ENCODE assay signal across 31 cellular contexts in genomic region chr21:30249936-30250335, GRCh38. TPM values are rescaled to one million over a fixed set of nuclear protein-coding genes. Genes with fewer than 3 reads are reported as not detected.
"Had no signal": no experiment of that assay in that cellular context is flagged by ENCODE, and none has a peak within 500 bp of the region (broad histone marks: within the 10 kb centered on the region; RNA-seq: fewer than 3 reads in every experiment).

No MANE protein-coding gene starts in this region.

- H3K4me3 Mint-ChIP-seq: dendritic cell treated with granulocyte-macrophage colony-stimulating factor and Interleukin-4, amounts not matched to agents 40 ng/mL and 50 ng/mL, for 4 days; effector memory CD8-positive, alpha-beta T cell; endodermal cell; mesothelial cell of epicardium; naive B cell; naive thymus-derived CD8-positive, alpha-beta T cell had no signal

- H3K27ac Mint-ChIP-seq: dendritic cell treated with granulocyte-macrophage colony-stimulating factor and Interleukin-4, amounts not matched to agents 40 ng/mL and 50 ng/mL, for 4 days; effector memory CD8-positive, alpha-beta T cell; endodermal cell; mesothelial cell of epicardium; naive B cell; naive thymus-derived CD8-positive, alpha-beta T cell had no signal

- H3K4me1 Mint-ChIP-seq: mesothelial cell of epicardium; naive B cell; naive thymus-derived CD8-positive, alpha-beta T cell had no signal

- H3K36me3 Mint-ChIP-seq: mesothelial cell of epicardium; naive B cell; naive thymus-derived CD8-positive, alpha-beta T cell had no signal

- DNase-seq: colonic mucosa; cortex of kidney; effector CD8-positive, alpha-beta T cell; effector memory CD8-positive, alpha-beta T cell; endodermal cell; erythroblast; esophagus squamous epithelium; foreskin keratinocyte; gastrocnemius medialis; glutamatergic neuron; head of caudate nucleus; heart right ventricle; hippocampal formation; left cardiac atrium; left lung; left ventricle myocardium superior; lower lobe of right lung; mesenchymal stem cell; mucosa of descending colon; naive B cell; naive thymus-derived CD8-positive, alpha-beta T cell had no signal

- ATAC-seq: effector memory CD8-positive, alpha-beta T cell; esophagus mucosa; foreskin keratinocyte; gastrocnemius medialis; heart right ventricle; left cardiac atrium; left lung; left ventricle myocardium superior; lower lobe of right lung; mucosa of descending colon; naive thymus-derived CD8-positive, alpha-beta T cell had no signal

- H3K27me3 Mint-ChIP-seq: dendritic cell treated with granulocyte-macrophage colony-stimulating factor and Interleukin-4, amounts not matched to agents 40 ng/mL and 50 ng/mL, for 4 days; effector memory CD8-positive, alpha-beta T cell; naive B cell had no signal

- H3K9me3 Mint-ChIP-seq: endodermal cell had no signal

RNA-seq across cellular contexts. Expression of gene KRTAP24-1, which starts 32.8 kb away (rescaled TPM):
- total RNA-seq: colonic mucosa; dermis microvascular lymphatic vessel endothelial cell; endodermal cell; esophagus mucosa; esophagus squamous epithelium; foreskin keratinocyte; gastrocnemius medialis; glomerular endothelial cell; heart right ventricle; kidney epithelial cell; left cardiac atrium; left lung; left ventricle myocardium superior; lower lobe of right lung; lung microvascular endothelial cell; mesenteric fat pad; mesothelial cell of epicardium; mucosa of descending colon; myocyte; naive thymus-derived CD8-positive, alpha-beta T cell had no signal

RNA-seq across cellular contexts. Expression of gene CLDN8, which starts 34.0 kb away (rescaled TPM):
- total RNA-seq: dermis microvascular lymphatic vessel endothelial cell; endodermal cell; foreskin keratinocyte; glomerular endothelial cell; heart right ventricle; kidney epithelial cell; left cardiac atrium; left ventricle myocardium superior; lung microvascular endothelial cell; mesenteric fat pad; myocyte; naive thymus-derived CD8-positive, alpha-beta T cell had no signal

RNA-seq across cellular contexts. Expression of gene KRTAP25-1, which starts 39.4 kb away (rescaled TPM):
- total RNA-seq: colonic mucosa; dermis microvascular lymphatic vessel endothelial cell; endodermal cell; esophagus mucosa; esophagus squamous epithelium; foreskin keratinocyte; gastrocnemius medialis; glomerular endothelial cell; heart right ventricle; kidney epithelial cell; left cardiac atrium; left lung; left ventricle myocardium superior; lower leg skin; lower lobe of right lung; lung microvascular endothelial cell; mesenteric fat pad; mesothelial cell of epicardium; mucosa of descending colon; myocyte; naive thymus-derived CD8-positive, alpha-beta T cell had no signal
